Comparison of ENCODE assay signal across 12 cellular contexts in the genomic region with DNA sequence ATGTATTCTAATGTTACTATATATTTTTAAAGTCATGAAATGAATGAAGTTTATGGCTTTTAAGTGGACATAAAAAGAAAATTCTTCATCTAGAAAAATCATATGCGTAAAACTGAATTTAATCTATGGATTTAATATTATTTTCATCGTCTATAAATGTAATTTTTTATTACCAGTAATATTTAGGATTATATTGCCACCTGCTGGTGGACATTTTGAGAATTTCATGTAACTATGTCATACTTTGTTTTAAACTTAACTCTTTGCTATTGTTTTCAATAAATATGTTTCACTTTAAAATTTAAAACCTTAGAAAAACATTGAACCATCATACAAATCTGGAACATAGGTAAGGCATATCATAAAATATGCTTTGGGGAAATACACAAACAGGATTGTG.
DNase-seq lines count a peak whose midpoint lies in the region; ATAC-seq, FAIRE-seq and TF ChIP-seq lines count a peak whose summit lies in the region.
"Had no signal": no experiment of that assay in that cellular context is flagged by ENCODE, and none has a peak within 500 bp of the region (broad histone marks: within the 10 kb centered on the region; RNA-seq: fewer than 3 reads in every experiment).

No MANE protein-coding gene starts in this region.

- H3K4me3 ChIP-seq in HCT116 (replicated peaks in 1 of 2; ENCODE audit: low read depth in 1 of 2, low read length in 2 of 2) = no peak overlapping the region
- H3K4me3 ChIP-seq in astrocyte (ENCODE audit: insufficient read depth, low read depth, low read length) = no peak overlapping the region
- no peak overlapping the region for H3K4me3 ChIP-seq in HepG2 (replicated peaks in 1 of 3; ENCODE audit: insufficient read depth in 1 of 3, low read depth in 2 of 3, low read length in 3 of 3)
- H3K4me3 ChIP-seq: K562 had no signal

- H3K79me2 ChIP-seq in HCT116 (ENCODE audit: insufficient read depth, low read length) (no peaks in the 10 kb centered on the region), astrocyte (ENCODE audit: insufficient read depth, low read length) (no peaks in the 10 kb centered on the region), HepG2 (ENCODE audit: insufficient read depth, low read length) (no peaks in the 10 kb centered on the region)

- H3K4me1 ChIP-seq in HCT116 (ENCODE audit: control insufficient read depth in 1 of 2, insufficient read depth in 2 of 2, low read length in 2 of 2) (no peaks in the 10 kb centered on the region), astrocyte (ENCODE audit: insufficient read depth, low read length) (no peaks in the 10 kb centered on the region), HepG2 (ENCODE audit: insufficient read depth, low read length) (peaks cover 5% of the 10 kb centered on the region; the same call in 1 of the 2 replicates)

- H3K9me3 Mint-ChIP-seq in astrocyte (ENCODE audit: unreplicated experiment) = peaks cover 4% of the 10 kb centered on the region
- H3K9me3 Mint-ChIP-seq: activated naive CD4-positive, alpha-beta T cell treated with anti-CD3 and anti-CD28 coated beads, Interleukin-2, amount 50 U/mL, for 24 hours had no signal

- H3K4me2 ChIP-seq in HCT116 (ENCODE audit: low read length) = no peak overlapping the region
- no peak overlapping the region for H3K4me2 ChIP-seq in astrocyte (ENCODE audit: low read length)
- no peak overlapping the region for H3K4me2 ChIP-seq in HepG2 (ENCODE audit: low read depth, low read length)

- BruUV-seq in HCT116 (replicated peaks; lab: Mats Ljungman, UMichigan) (no TSS peak), HepG2 (replicated peaks; lab: Mats Ljungman, UMichigan) (no TSS peak)

- H3K9ac ChIP-seq in HCT116 (ENCODE audit: low read length) (no peak overlapping the region), astrocyte (ENCODE audit: low read length) (no peak overlapping the region), HepG2 (ENCODE audit: insufficient read depth, low read depth, low read length) (no peak overlapping the region)

- H3K9me3 ChIP-seq in HCT116 (ENCODE audit: control insufficient read depth in 1 of 2, insufficient read depth in 1 of 2, low read depth in 1 of 2, low read length in 2 of 2) = no peaks in the 10 kb centered on the region
- H3K9me3 ChIP-seq in astrocyte (ENCODE audit: insufficient read depth, low read depth, low read length) = no peaks in the 10 kb centered on the region
- no peaks in the 10 kb centered on the region for H3K9me3 ChIP-seq in HepG2 (ENCODE audit: low read length)

- CTCF ChIA-PET in HCT116 (lab: Charles Lee) (interaction anchor here (3.5 kb wide), 1 partner anchor 391 kb away, joined by 40 read pairs; no protein-coding TSS in a partner anchor), HepG2 (lab: Yijun Ruan, JAX; ENCODE audit: low intra/inter-chr PET ratio, low total read pairs) (interaction anchor here (1.1 to 1.8 kb wide), 2 partner anchors 392 to 419 kb away, joined by 5 to 9 read pairs; no protein-coding TSS in a partner anchor)

- H3K27me3 ChIP-seq in HCT116 (ENCODE audit: insufficient read depth, low read length) (no peaks in the 10 kb centered on the region), astrocyte (ENCODE audit: insufficient read depth, low read length) (no peaks in the 10 kb centered on the region), HepG2 (ENCODE audit: control insufficient read depth in 1 of 2, insufficient read depth in 2 of 2, low read length in 2 of 2) (no peaks in the 10 kb centered on the region)

- H3K36me3 Mint-ChIP-seq in astrocyte (ENCODE audit: low read depth, unreplicated experiment) = no peaks in the 10 kb centered on the region
- H3K36me3 Mint-ChIP-seq: activated naive CD4-positive, alpha-beta T cell treated with anti-CD3 and anti-CD28 coated beads, Interleukin-2, amount 50 U/mL, for 24 hours had no signal

- H3K27ac ChIP-seq in HCT116 (ENCODE audit: low read depth, low read length) (no peak overlapping the region), astrocyte (ENCODE audit: low read depth, low read length) (no peak overlapping the region), HepG2 (ENCODE audit: extremely low read length, insufficient read depth, low read length) (no peak overlapping the region)

- no peaks in the 10 kb centered on the region for H3K9me2 ChIP-seq in HCT116 (ENCODE audit: insufficient read depth)

- no peaks in the 10 kb centered on the region for H4K20me1 ChIP-seq in HCT116 (ENCODE audit: insufficient read depth)
- no peaks in the 10 kb centered on the region for H4K20me1 ChIP-seq in astrocyte (ENCODE audit: insufficient read depth, low read length)
- H4K20me1 ChIP-seq in HepG2 (ENCODE audit: insufficient read depth, low read length) = no peaks in the 10 kb centered on the region

- no peaks in the 10 kb centered on the region for H3K36me3 ChIP-seq in HCT116 (ENCODE audit: control insufficient read depth in 1 of 2, insufficient read depth in 2 of 2, low read length in 2 of 2)
- H3K36me3 ChIP-seq in astrocyte (ENCODE audit: insufficient read depth, low read length) = no peaks in the 10 kb centered on the region
- H3K36me3 ChIP-seq in HepG2 (replicated peaks in 1 of 2; ENCODE audit: control insufficient read depth in 1 of 2, insufficient read depth in 2 of 2, low read length in 2 of 2) = no peaks in the 10 kb centered on the region

- no peak for TF ChIP-seq POLR2A in HCT116 (IDR thresholded peaks at IDR 0.05; ENCODE audit: borderline replicate concordance, extremely low read depth, insufficient read depth, insufficient read length)
- no peak for TF ChIP-seq POLR2A in HepG2 (IDR thresholded peaks at IDR 0.05; ENCODE audit: insufficient read depth in 1 of 2, low read depth in 2 of 2, low read length in 2 of 2)

- peak; percentile 18 for TF ChIP-seq CTCF in AG09319 (IDR thresholded peaks at IDR 0.05; ENCODE audit: low read depth, low read length)
- peak in 2 of 3 experiments; percentile 49 to 63; a peak in 3 of 6 replicates for TF ChIP-seq CTCF in HCT116 (IDR thresholded peaks at IDR 0.05 in 2 of 3, conservative IDR thresholded peaks at IDR 0.05 in 1 of 3; ENCODE audit: borderline replicate concordance in 1 of 3, insufficient read depth in 1 of 3, low read depth in 2 of 3, low read length in 2 of 3)
- peak; percentile 44 for TF ChIP-seq CTCF in astrocyte (IDR thresholded peaks at IDR 0.05; ENCODE audit: insufficient read depth, low read depth, low read length)
- no peak for TF ChIP-seq CTCF in HepG2 (CRISPR knock-in tag; IDR thresholded peaks at IDR 0.05)

- POLR2A ChIA-PET in HCT116 (lab: Charles Lee) (no interaction called here), HepG2 (lab: Yijun Ruan, JAX) (no interaction called here)

- H2AFZ ChIP-seq in HCT116 (ENCODE audit: low read depth, low read length, poor library complexity, severe bottlenecking) (peak overlapping the region; percentile 52), astrocyte (ENCODE audit: low read depth, low read length) (no peak overlapping the region), HepG2 (ENCODE audit: low read length) (no peak overlapping the region)

- H3K27ac Mint-ChIP-seq in astrocyte (ENCODE audit: unreplicated experiment) = no peak overlapping the region
- H3K27ac Mint-ChIP-seq: activated naive CD4-positive, alpha-beta T cell treated with anti-CD3 and anti-CD28 coated beads, Interleukin-2, amount 50 U/mL, for 24 hours had no signal

- H3K27me3 Mint-ChIP-seq in astrocyte (ENCODE audit: low read depth, unreplicated experiment) = no peaks in the 10 kb centered on the region

- TF ChIP-seq EP300 in HepG2 (IDR thresholded peaks at IDR 0.05; ENCODE audit: low read depth in 2 of 2, low read length in 2 of 2) (no peak), HepG2 (CRISPR knock-in tag; IDR thresholded peaks at IDR 0.05; ENCODE audit: borderline replicate concordance) (no peak)

- TF ChIP-seq RAD21 in HCT116 (IDR thresholded peaks at IDR 0.05; ENCODE audit: low read depth) (peak; percentile 71), HepG2 (CRISPR knock-in tag; IDR thresholded peaks at IDR 0.05) (no peak)

- WGBS in HepG2 (ENCODE audit: low lambda C conversion rate) = 0% methylated on average over 2 of the region's 2 CpGs

- intact Hi-C loops in HCT116 (cut with micrococcal nuclease) (loop anchor here (1.0 to 5.0 kb wide), 3 partner anchors 86 to 764 kb away; no protein-coding TSS in a partner anchor), HepG2 (cut with micrococcal nuclease; ENCODE audit: unreplicated experiment) (loop anchor here (1.0 to 10.0 kb wide), 4 partner anchors 86 to 863 kb away; no protein-coding TSS in a partner anchor)

- H3K4me1 Mint-ChIP-seq in astrocyte (ENCODE audit: low read depth, unreplicated experiment) = no peaks in the 10 kb centered on the region
- H3K4me1 Mint-ChIP-seq: activated naive CD4-positive, alpha-beta T cell treated with anti-CD3 and anti-CD28 coated beads, Interleukin-2, amount 50 U/mL, for 24 hours had no signal

- in situ Hi-C loops in HepG2 (cut with HindIII; ENCODE audit: extremely low pct_ligation_motif_present, low pct_unique_long_range_greater_than_20kb) = loop anchor here (10.0 kb wide), 1 partner anchor 393 kb away; no protein-coding TSS in a partner anchor

- no peak overlapping the region for H3K4me3 Mint-ChIP-seq in astrocyte (ENCODE audit: unreplicated experiment)
- H3K4me3 Mint-ChIP-seq: activated naive CD4-positive, alpha-beta T cell treated with anti-CD3 and anti-CD28 coated beads, Interleukin-2, amount 50 U/mL, for 24 hours had no signal

- FAIRE-seq in astrocyte (lab: Jason Lieb, UNC) (no peak), HepG2 (lab: Jason Lieb, UNC) (no peak)
- FAIRE-seq: H54, K562 had no signal

- DNase-seq in AG09319 (ENCODE audit: extremely low read depth, low read depth) = no peak
- no peak for DNase-seq in HCT116 (ENCODE audit: low read depth, low spot score)
- DNase-seq in astrocyte (ENCODE audit: low read depth) = no peak
- DNase-seq in HepG2 (ENCODE audit: low spot score) = peak; percentile 20
- no peak for DNase-seq in AG08396 (ENCODE audit: low spot score)
- no peak for DNase-seq in NCI-H226
- DNase-seq: T1000 had no signal

- RAD21 ChIA-PET in HCT116 (lab: Charles Lee; ENCODE audit: low non-redundant PET in 1 of 2, low total read pairs in 2 of 2, uncharacterized antibody in 2 of 2, unreplicated experiment in 2 of 2) = no interaction called here

- no peak for ATAC-seq in HCT116
- no peak for ATAC-seq in HepG2
- no peak for ATAC-seq in activated CD4-positive, CD25-positive, alpha-beta regulatory T cell treated with anti-CD3 and anti-CD28 coated beads, Interleukin-2, amount 50 U/mL, for 24 hours
- ATAC-seq in GM18519 (IDR thresholded peaks at IDR 0.05; ENCODE audit: low FRiP score, unreplicated experiment) = no peak
- ATAC-seq: K562 had no signal

TF ChIP-seq in HCT116, 20 proteins besides CTCF, POLR2A, EP300 and RAD21:
- no peak for TF ChIP-seq ZNF274 (IDR thresholded peaks at IDR 0.05; ENCODE audit: low read depth, low read length)

TF ChIP-seq in HepG2, 621 proteins besides CTCF, POLR2A, EP300 and RAD21 (continues in another document):
- TF ChIP-seq ATF7 (IDR thresholded peaks at IDR 0.05) (peak; percentile 27; the same call in 1 of the 2 replicates), ATF7 (CRISPR knock-in tag; IDR thresholded peaks at IDR 0.05) (no peak), ZNF619 (CRISPR knock-in tag; IDR thresholded peaks at IDR 0.05) (no peak), ZNF766 (CRISPR knock-in tag; IDR thresholded peaks at IDR 0.05; ENCODE audit: borderline replicate concordance) (no peak), STAG1 (CRISPR knock-in tag; IDR thresholded peaks at IDR 0.05) (peak; percentile 49; the same call in 1 of the 2 replicates), HOXD1 (CRISPR knock-in tag; IDR thresholded peaks at IDR 0.05) (no peak), RARA (CRISPR knock-in tag; IDR thresholded peaks at IDR 0.05) (no peak), FOXC1 (CRISPR knock-in tag; IDR thresholded peaks at IDR 0.05; ENCODE audit: borderline replicate concordance) (no peak)
